ENCODE assay signal across 8 cellular contexts in the genomic region with DNA sequence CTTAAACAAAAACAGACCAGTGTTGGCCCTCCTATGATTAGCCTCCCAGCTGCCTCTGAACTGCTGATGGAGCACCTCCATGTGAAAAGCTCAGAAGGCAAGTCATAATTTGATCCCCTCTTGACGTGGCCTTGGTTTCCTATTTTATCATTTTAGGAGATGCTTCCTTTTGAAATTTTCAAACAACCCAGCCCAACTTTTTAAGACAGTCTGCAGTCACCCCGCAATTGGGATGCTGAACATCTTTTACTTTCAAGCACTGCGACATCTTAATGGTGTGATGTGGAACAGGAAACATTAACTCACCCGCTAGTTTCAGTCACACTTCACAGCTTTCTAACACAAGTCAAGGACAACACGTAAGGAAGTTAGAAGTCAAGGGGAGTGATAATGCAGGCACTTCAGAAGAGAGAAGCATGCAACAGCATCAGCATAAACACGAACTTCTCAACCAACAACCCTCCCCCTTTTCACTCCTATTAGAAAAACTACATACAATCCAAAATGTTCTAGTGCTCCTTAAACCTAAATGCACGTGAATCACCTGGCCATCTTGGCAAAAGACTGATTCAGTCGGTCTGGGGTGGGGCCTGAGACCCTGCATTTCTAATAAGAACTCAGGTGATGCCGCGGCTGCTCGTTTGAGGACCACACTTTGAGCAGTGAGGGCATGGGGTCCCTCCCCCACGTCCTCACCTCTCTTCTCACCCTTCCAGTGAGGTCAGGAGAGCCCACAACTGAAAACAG.
A peak's percentile ranks its signal among the peaks of the same experiment; 100 is the strongest.
DNase-seq lines count a peak whose midpoint lies in the region; ATAC-seq lines count a peak whose summit lies in the region.

No MANE protein-coding gene starts in this region.

- DNase-seq in Caki2 (ENCODE audit: low read depth) (peak; percentile 55), NCI-H2196 treated with DMSO at 0.1 percent for 48 hours (lab: John Stamatoyannopoulos, UW; ENCODE audit: unreplicated experiment) (no peak), DMS153 treated with DMSO at 0.1 percent for 48 hours (lab: John Stamatoyannopoulos, UW; ENCODE audit: unreplicated experiment) (no peak), NCI-H146 (lab: John Stamatoyannopoulos, UW) (no peak)
- DNase-seq in central memory CD4-positive, alpha-beta T cell, result peak; percentile 46
- no peak for DNase-seq in NK-92 treated with Interleukin-12 subunit alpha and Interleukin-12 subunit beta, amount 100 ng/mL, for 24 hours (lab: John Stamatoyannopoulos, UW)

- ATAC-seq in GM19468 (IDR thresholded peaks at IDR 0.05; ENCODE audit: extremely low read depth, unreplicated experiment), result peak; percentile 93
- peak; percentile 91 for ATAC-seq in HG03520 (IDR thresholded peaks at IDR 0.05; ENCODE audit: unreplicated experiment)

- in situ Hi-C loops in Caki2 (cut with HindIII; ENCODE audit: low pct_unique_long_range_greater_than_20kb, low sequenced_read_pairs), result no loop called here

Comparison
In these comparisons a context has a peak if more than half of its experiments do, and no peak if none do; other contexts are left out.
1. DNase-seq: peak in Caki2 (single experiment) and central memory CD4-positive, alpha-beta T cell (single experiment); none in NCI-H2196 treated with DMSO at 0.1 percent for 48 hours (single experiment), DMS153 treated with DMSO at 0.1 percent for 48 hours (single experiment), NCI-H146 (single experiment) and NK-92 treated with Interleukin-12 subunit alpha and Interleukin-12 subunit beta, amount 100 ng/mL, for 24 hours (single experiment).